In the genomic region with DNA sequence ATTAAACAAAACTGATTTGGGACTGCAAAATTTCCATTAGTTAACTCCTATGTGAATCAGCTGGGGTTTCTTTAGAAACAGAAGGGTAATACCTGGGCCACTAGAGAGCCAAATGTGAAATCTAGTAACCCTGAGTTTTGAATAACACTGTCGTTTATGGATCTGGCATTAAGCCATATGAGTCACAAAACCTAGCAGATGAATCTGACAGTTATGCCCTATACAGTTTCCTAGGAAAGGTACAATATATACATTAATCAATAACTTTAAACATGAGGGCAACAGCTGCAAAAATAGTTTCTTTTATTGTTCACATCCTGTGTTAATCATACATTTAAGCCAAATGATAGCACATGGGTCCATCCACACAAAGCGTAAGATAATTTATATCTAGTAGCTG, we compare ENCODE assay signal across 11 cellular contexts. TPM values are rescaled to one million over a fixed set of nuclear protein-coding genes. Genes with fewer than 3 reads are reported as not detected.
DNase-seq lines count a peak whose midpoint lies in the region; ATAC-seq, FAIRE-seq and TF ChIP-seq lines count a peak whose summit lies in the region.
"Had no signal": no experiment of that assay in that cellular context is flagged by ENCODE, and none has a peak within 500 bp of the region (broad histone marks: within the 10 kb centered on the region; RNA-seq: fewer than 3 reads in every experiment).

No MANE protein-coding gene starts in this region.

- no peaks in the 10 kb centered on the region for H3K9me1 ChIP-seq in endothelial cell of umbilical vein (replicated peaks; ENCODE audit: control insufficient read depth, extremely low read depth, insufficient read depth, low read length)

- H3K79me2 ChIP-seq in endothelial cell of umbilical vein (ENCODE audit: control insufficient read depth, insufficient read depth, low read length), result no peaks in the 10 kb centered on the region

- H3K4me1 ChIP-seq in endothelial cell of umbilical vein (ENCODE audit: control insufficient read depth, extremely low read depth, insufficient read depth, low read length), result peaks cover 31% of the 10 kb centered on the region
- peaks cover 10% of the 10 kb centered on the region for H3K4me1 ChIP-seq in suprapubic skin
- H3K4me1 ChIP-seq: esophagus squamous epithelium had no signal

- FAIRE-seq in endothelial cell of umbilical vein (lab: Jason Lieb, UNC), result peak; percentile 70
- FAIRE-seq: HepG2 had no signal

- WGBS in suprapubic skin, result 54% methylated on average over 2 of the region's 2 CpGs

- TF ChIP-seq POLR2A in endothelial cell of umbilical vein (IDR thresholded peaks at IDR 0.05; ENCODE audit: low read depth, low read length), result no peak
- TF ChIP-seq POLR2A in suprapubic skin (IDR thresholded peaks at IDR 0.05), result no peak

- TF ChIP-seq CTCF in endothelial cell of umbilical vein (IDR thresholded peaks at IDR 0.05; ENCODE audit: extremely low read depth in 1 of 2, insufficient read depth in 1 of 2, low read depth in 1 of 2, low read length in 2 of 2), result no peak
- TF ChIP-seq CTCF in suprapubic skin (IDR thresholded peaks at IDR 0.05), result no peak

- no peaks in the 10 kb centered on the region for H3K36me3 ChIP-seq in endothelial cell of umbilical vein (ENCODE audit: control insufficient read depth in 2 of 2, extremely low read depth in 1 of 2, insufficient read depth in 2 of 2, low read length in 2 of 2)
- H3K36me3 ChIP-seq in suprapubic skin, result no peaks in the 10 kb centered on the region
- H3K36me3 ChIP-seq: esophagus squamous epithelium had no signal

- no peak overlapping the region for H2AFZ ChIP-seq in endothelial cell of umbilical vein (ENCODE audit: low read depth, low read length)

- H3K27me3 ChIP-seq in endothelial cell of umbilical vein (ENCODE audit: control insufficient read depth in 2 of 2, insufficient read depth in 2 of 2, low read length in 2 of 2), result no peaks in the 10 kb centered on the region
- no peaks in the 10 kb centered on the region for H3K27me3 ChIP-seq in suprapubic skin
- H3K27me3 ChIP-seq: esophagus squamous epithelium had no signal

- intact Hi-C loops in endothelial cell of umbilical vein (cut with micrococcal nuclease), result no loop called here

- peak overlapping the region; percentile 34 for H3K4me2 ChIP-seq in endothelial cell of umbilical vein (ENCODE audit: insufficient read depth, low read length)

- H3K9ac ChIP-seq in endothelial cell of umbilical vein (replicated peaks; ENCODE audit: extremely low read depth, insufficient read depth, low read length), result no peak overlapping the region

- H3K27ac ChIP-seq in endothelial cell of umbilical vein (ENCODE audit: insufficient read depth, low read depth, low read length) (peak overlapping the region; percentile 19), suprapubic skin (no peak overlapping the region)
- H3K27ac ChIP-seq: C4-2B, esophagus squamous epithelium had no signal

- no TSS peak for BruUV-seq in endothelial cell of umbilical vein (replicated peaks; lab: Mats Ljungman, UMichigan)

- dilution Hi-C loops in endothelial cell of umbilical vein (cut with MboI; ENCODE audit: extremely low pct_ligation_motif_present, low sequenced_read_pairs), result no loop called here

- POLR2A ChIA-PET in endothelial cell of umbilical vein (lab: Charles Lee), result no interaction called here

- no peak overlapping the region for H3K4me3 ChIP-seq in endothelial cell of umbilical vein (replicated peaks in 1 of 3; ENCODE audit: insufficient read depth in 1 of 3, low read depth in 1 of 3, low read length in 3 of 3)
- no peak overlapping the region for H3K4me3 ChIP-seq in suprapubic skin
- H3K4me3 ChIP-seq: esophagus squamous epithelium had no signal

- CTCF ChIA-PET in endothelial cell of umbilical vein (lab: Charles Lee), result interaction anchor here (1.1 to 1.7 kb wide), 6 partner anchors 14 to 413 kb away, joined by 3 to 10 read pairs (median 4); no protein-coding TSS in a partner anchor

- ATAC-seq in HG03159 (IDR thresholded peaks at IDR 0.05; ENCODE audit: unreplicated experiment), result peak; percentile 54
- ATAC-seq in GM21576 (IDR thresholded peaks at IDR 0.05; ENCODE audit: unreplicated experiment), result no peak
- ATAC-seq: HepG2 had no signal

- H3K9me3 ChIP-seq in endothelial cell of umbilical vein (replicated peaks; ENCODE audit: control insufficient read depth, insufficient read depth, low read length) (no peaks in the 10 kb centered on the region), suprapubic skin (no peaks in the 10 kb centered on the region)
- H3K9me3 ChIP-seq: esophagus squamous epithelium had no signal

- DNase-seq in COR-L47 (lab: John Stamatoyannopoulos, UW), result peak; percentile 70
- DNase-seq in NCI-H226, result peak; percentile 16
- peak; percentile 85 for DNase-seq in endothelial cell of umbilical vein (ENCODE audit: low read depth, low spot score)
- no peak for DNase-seq in suprapubic skin (ENCODE audit: low spot score in 2 of 2)
- no peak for DNase-seq in activated CD4-positive, alpha-beta T cell treated with anti-CD3 and anti-CD28 coated beads for 4 hours
- DNase-seq in SIG-M5 (lab: John Stamatoyannopoulos, UW), result no peak
- DNase-seq: esophagus squamous epithelium had no signal

- no peaks in the 10 kb centered on the region for H4K20me1 ChIP-seq in endothelial cell of umbilical vein (replicated peaks; ENCODE audit: control insufficient read depth, extremely low read depth, insufficient read depth, low read length)

- TF ChIP-seq EP300 in suprapubic skin (IDR thresholded peaks at IDR 0.05), result no peak

TF ChIP-seq in endothelial cell of umbilical vein, 7 proteins besides CTCF, POLR2A, EP300 and RAD21:
- TF ChIP-seq POLR2AphosphoS5 (IDR thresholded peaks at IDR 0.05; ENCODE audit: insufficient read depth, low read depth, low read length), result no peak
- peak; percentile 61 for TF ChIP-seq JUN (IDR thresholded peaks at IDR 0.05; ENCODE audit: borderline replicate concordance, insufficient read depth, insufficient read length, low read depth)
- peak; percentile 76 for TF ChIP-seq FOS (IDR thresholded peaks at IDR 0.05; ENCODE audit: borderline replicate concordance, insufficient read depth, low read length)
TF ChIP-seq in endothelial cell of umbilical vein: peak in this region for 2.

RNA-seq across cellular contexts. Expression of gene PAM, which starts 56.9 kb away (rescaled TPM):
- total RNA-seq in endothelial cell of umbilical vein, result 165 and 176 TPM in 2 replicates
- polyA plus RNA-seq in endothelial cell of umbilical vein, result 118 and 133 TPM in 2 replicates
- polyA plus RNA-seq in endothelial cell of umbilical vein (2011; cell fraction: cytosol; rRNA removed), result 106 and 121 TPM in 2 replicates
- polyA plus RNA-seq in endothelial cell of umbilical vein (2011; cell fraction: nucleus; rRNA removed), result 121 and 131 TPM in 2 replicates
- polyA plus RNA-seq in endothelial cell of umbilical vein (2012), result 152 and 163 TPM in 2 replicates
- 193 and 283 TPM in 2 replicates for polyA minus RNA-seq in endothelial cell of umbilical vein
- 22.8 TPM for polyA minus RNA-seq in endothelial cell of umbilical vein (2011; cell fraction: cytosol; rRNA and poly(A)+ RNA removed)
- polyA minus RNA-seq in endothelial cell of umbilical vein (2011; cell fraction: nucleus; rRNA and poly(A)+ RNA removed), result 192 and 200 TPM in 2 replicates
- total RNA-seq in suprapubic skin, result 10 to 100 TPM; 41.5 to 92.8 (median 48.2) TPM

Comparison
In these comparisons a context has a peak if more than half of its experiments do, and no peak if none do; other contexts are left out.
1. DNase-seq: peak in COR-L47 (single experiment), NCI-H226 (single experiment) and endothelial cell of umbilical vein (single experiment); none in suprapubic skin (0 of 2), activated CD4-positive, alpha-beta T cell treated with anti-CD3 and anti-CD28 coated beads for 4 hours (0 of 2) and SIG-M5 (single experiment).